28 cellular contexts compared by ENCODE assay signal in the genomic region with DNA sequence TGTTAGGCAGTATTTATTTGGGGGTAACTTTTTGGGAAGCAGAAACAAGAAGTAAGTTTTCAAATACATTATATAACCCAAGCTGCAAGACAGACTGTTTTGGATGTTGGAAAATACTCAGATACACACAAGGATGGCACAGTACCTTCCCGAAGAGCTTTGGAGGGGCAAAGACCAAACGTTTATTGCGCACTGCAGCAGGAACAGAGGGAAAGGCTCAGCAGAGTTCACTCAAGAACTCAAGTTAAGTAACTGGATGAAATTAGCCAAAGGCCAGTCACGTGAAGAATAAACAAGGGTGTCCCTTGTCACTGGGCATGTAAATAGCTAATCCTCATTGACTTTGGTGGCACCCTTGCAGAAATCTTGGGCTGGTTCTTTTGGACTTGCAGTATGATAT. TPM values are rescaled to one million over a fixed set of nuclear protein-coding genes. Genes with fewer than 3 reads are reported as not detected.
"Had no signal": no experiment of that assay in that cellular context is flagged by ENCODE, and none has a peak within 500 bp of the region (broad histone marks: within the 10 kb centered on the region; RNA-seq: fewer than 3 reads in every experiment).

No MANE protein-coding gene starts in this region.

- H3K27ac ChIP-seq: breast epithelium, neutrophil, ovary, prostate gland, SK-N-MC, skin epidermis, upper lobe of right lung, WERI-Rb-1 had no signal

- H3K36me3 ChIP-seq: breast epithelium, neutrophil, ovary, prostate gland had no signal

- DNase-seq: activated CD4-positive, alpha-beta T cell treated with anti-CD3 and anti-CD28 coated beads, Interleukin-2, amount 10 ng/mL, durations not matched to agents 7 days and 5 days; activated CD4-positive, CD25-positive, alpha-beta regulatory T cell treated with anti-CD3 and anti-CD28 coated beads, Interleukin-2, amount 50 U/mL, for 72 hours; activated CD8-positive, alpha-beta memory T cell treated with anti-CD3 and anti-CD28 coated beads, Interleukin-2, amount 50 U/mL, for 4 hours; activated T-cell treated with anti-CD3 and anti-CD28 coated beads, Interleukin-2, amount 50 U/mL, for 24 hours; adrenal gland; cortex of kidney; erythroblast; foreskin fibroblast; mammary epithelial cell; natural killer cell; ovary; stimulated activated CD4-positive, alpha-beta T cell treated with anti-CD3 and anti-CD28 coated beads, Interleukin-2, amount 100 ng/mL, for 24 hours; stomach; upper lobe of right lung; WERI-Rb-1 had no signal

- H3K4me3 ChIP-seq: adrenal gland, ascending aorta, breast epithelium, ovary, prostate gland, SK-N-MC, skin epidermis, stomach, upper lobe of right lung had no signal

- FAIRE-seq: endometrium, keratinocyte had no signal

- H3K27me3 ChIP-seq: adrenal gland, ascending aorta, breast epithelium, ovary, stomach, upper lobe of right lung had no signal

- ATAC-seq: activated naive CD4-positive, alpha-beta T cell treated with anti-CD3 and anti-CD28 coated beads, Interleukin-2, amount 50 U/mL, for 72 hours; activated T-helper 17 cell treated with anti-CD3 and anti-CD28 coated beads, Interleukin-2, amount 50 U/mL, for 72 hours; left lobe of liver; natural killer cell; right cardiac atrium; stimulated activated memory B cell treated with anti-CD40 and anti-IgM and Interleukin-4, amounts not matched to agents 10 μg/mL and 1 μg/mL and 100 μg/mL, for 72 hours; upper lobe of right lung had no signal

- H3K9me3 ChIP-seq: adrenal gland, ascending aorta, breast epithelium, neutrophil, ovary, prostate gland, stomach, upper lobe of right lung had no signal

RNA-seq across cellular contexts. Expression of gene SAMD14, which starts 32.1 kb away (rescaled TPM):
- polyA plus RNA-seq: keratinocyte had no signal
